In the genomic region with DNA sequence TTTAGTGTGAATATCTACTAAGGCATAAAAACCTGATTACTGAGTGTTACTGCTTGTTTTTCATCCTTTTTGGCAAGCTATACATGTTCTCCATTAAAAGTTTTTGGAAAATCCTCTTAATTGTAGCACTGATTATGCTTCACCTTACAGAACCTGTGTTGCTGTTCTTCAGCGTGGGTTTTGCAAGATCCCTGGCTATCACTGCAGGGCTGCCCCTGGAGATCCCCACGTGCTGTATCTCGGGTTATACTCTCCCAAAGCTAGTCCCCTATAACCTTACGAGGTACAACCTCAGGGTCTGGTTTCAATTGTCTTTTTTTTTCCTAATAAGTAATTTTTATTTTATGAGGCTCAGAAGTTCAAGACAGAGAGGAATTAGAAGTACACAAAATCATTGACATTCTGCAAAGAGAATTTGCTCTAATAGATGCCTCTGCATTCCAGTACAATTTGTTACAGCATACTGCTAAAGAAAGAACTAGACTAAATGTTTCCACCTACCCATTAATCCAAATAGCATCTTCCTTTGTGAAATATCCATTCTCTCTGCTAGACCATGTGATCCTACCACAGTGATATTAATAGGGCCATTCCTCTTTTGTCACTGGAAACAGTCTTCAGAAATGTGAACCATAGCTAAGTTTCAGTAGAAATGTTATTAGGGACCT, we compare ENCODE assay signal across 27 cellular contexts.
"Had no signal": no experiment of that assay in that cellular context is flagged by ENCODE, and none has a peak within 500 bp of the region (broad histone marks: within the 10 kb centered on the region; RNA-seq: fewer than 3 reads in every experiment).

No MANE protein-coding gene starts in this region.

- ATAC-seq: activated CD4-positive, alpha-beta T cell treated with anti-CD3 and anti-CD28 coated beads for 36 hours; activated CD4-positive, CD25-positive, alpha-beta regulatory T cell treated with anti-CD3 and anti-CD28 coated beads, Interleukin-2, amount 50 U/mL, for 24 hours; activated CD8-positive, alpha-beta T cell treated with anti-CD3 and anti-CD28 coated beads, Interleukin-2, amount 10 ng/mL, durations not matched to agents 7 days and 5 days; PC-3 had no signal

- H3K4me2 ChIP-seq: SK-N-SH had no signal

- H3K9me3 ChIP-seq: ascending aorta, MG63, Peyer's patch, SJSA1, SK-N-SH had no signal

- H3K4me3 ChIP-seq: ascending aorta, cardiac muscle cell, MG63, Peyer's patch, SJSA1 had no signal

- H3K27me3 ChIP-seq: ascending aorta, cardiac muscle cell, Peyer's patch had no signal

- DNase-seq: activated CD4-positive, alpha-beta T cell treated with anti-CD3 and anti-CD28 coated beads for 36 hours; activated CD4-positive, alpha-beta T cell treated with anti-CD3 and anti-CD28 coated beads, Interleukin-2, amount 10 ng/mL, durations not matched to agents 7 days and 5 days; activated CD4-positive, alpha-beta T cell treated with anti-CD3 and anti-CD28 coated beads, Interleukin-2, amount 50 U/mL, for 48 hours; activated CD8-positive, alpha-beta T cell treated with anti-CD3 and anti-CD28 coated beads, Interleukin-2, amount 10 ng/mL, durations not matched to agents 7 days and 5 days; activated gamma-delta T cell; activated naive CD4-positive, alpha-beta T cell treated with Interleukin-2 at 50 U/mL for 16 hours; activated naive CD8-positive, alpha-beta T cell treated with anti-CD3 and anti-CD28 coated beads, Interleukin-2, amount 10 ng/mL, durations not matched to agents 7 days and 5 days; activated T-cell treated with anti-CD3 and anti-CD28 coated beads, Interleukin-2, amount 50 U/mL, for 24 hours; Karpas-422; MG63; NCI-H1048; NCI-H1436; NCI-H1694; NCI-H1930; NCI-H2081 treated with DMSO at 0.1 percent for 48 hours; NCI-H226; NCI-H446 treated with DMSO at 0.1 percent for 48 hours; NK-92 treated with Interleukin-12 subunit alpha and Interleukin-12 subunit beta, amount 100 ng/mL, for 24 hours; PC-3; Peyer's patch; RPMI8226; SHP77 treated with DMSO at 0.1 percent for 48 hours; SK-N-SH had no signal

- H3K36me3 ChIP-seq: ascending aorta, cardiac muscle cell, MG63, Peyer's patch, SJSA1 had no signal

- H3K4me1 ChIP-seq: ascending aorta, Peyer's patch, SJSA1 had no signal

- H3K9me2 ChIP-seq: SK-N-SH had no signal

- H3K27ac ChIP-seq: ascending aorta, cardiac muscle cell, Peyer's patch, SJSA1 had no signal

- H3K9ac ChIP-seq: SK-N-SH had no signal
